10 cellular contexts compared by ENCODE assay signal in genomic region chr4:145804134-145804533, GRCh38.
DNase-seq lines count a peak whose midpoint lies in the region; ATAC-seq, FAIRE-seq and TF ChIP-seq lines count a peak whose summit lies in the region.
"Had no signal": no experiment of that assay in that cellular context is flagged by ENCODE, and none has a peak within 500 bp of the region (broad histone marks: within the 10 kb centered on the region; RNA-seq: fewer than 3 reads in every experiment).

No MANE protein-coding gene starts in this region.

- H3K9ac ChIP-seq in astrocyte (ENCODE audit: low read length) (no peak overlapping the region), skeletal muscle tissue (ENCODE audit: low read depth in 1 of 3, low read length in 3 of 3) (no peak overlapping the region)

- ATAC-seq in left cardiac atrium (peak; percentile 87 to 91), GM18498 (IDR thresholded peaks at IDR 0.05; ENCODE audit: unreplicated experiment) (no peak)
- ATAC-seq: naive thymus-derived CD8-positive, alpha-beta T cell had no signal

- DNase-seq in HFFc6 = peak; percentile 85
- peak; percentile 93 for DNase-seq in astrocyte (ENCODE audit: low read depth)
- DNase-seq in left cardiac atrium = peak; percentile 39
- DNase-seq in iPS-NIHi11 (ENCODE audit: low spot score) = no peak
- DNase-seq in activated naive CD8-positive, alpha-beta T cell treated with anti-CD3 and anti-CD28 coated beads for 36 hours = no peak
- DNase-seq in NCI-H526 treated with DMSO at 0.1 percent for 48 hours (lab: John Stamatoyannopoulos, UW) = no peak
- DNase-seq: naive thymus-derived CD8-positive, alpha-beta T cell had no signal

- H3K4me3 Mint-ChIP-seq in HFFc6 = peak overlapping the region; percentile 73
- H3K4me3 Mint-ChIP-seq in astrocyte (ENCODE audit: unreplicated experiment) = no peak overlapping the region
- no peak overlapping the region for H3K4me3 Mint-ChIP-seq in activated naive CD8-positive, alpha-beta T cell treated with anti-CD3 and anti-CD28 coated beads for 36 hours
- H3K4me3 Mint-ChIP-seq: naive thymus-derived CD8-positive, alpha-beta T cell had no signal

- H3K4me1 Mint-ChIP-seq in HFFc6 (ENCODE audit: low read depth) (peaks cover 73% of the 10 kb centered on the region), astrocyte (ENCODE audit: low read depth, unreplicated experiment) (peaks cover 47% of the 10 kb centered on the region)
- H3K4me1 Mint-ChIP-seq in activated naive CD8-positive, alpha-beta T cell treated with anti-CD3 and anti-CD28 coated beads for 36 hours = peaks cover 32% of the 10 kb centered on the region

- H3K4me2 ChIP-seq in astrocyte (ENCODE audit: low read length) = peak overlapping the region; percentile 6

- no peak for TF ChIP-seq CTCF in HFFc6 (IDR thresholded peaks at IDR 0.05)
- TF ChIP-seq CTCF in astrocyte (IDR thresholded peaks at IDR 0.05; ENCODE audit: insufficient read depth, low read depth, low read length) = no peak

- H3K9me3 ChIP-seq in astrocyte (ENCODE audit: insufficient read depth, low read depth, low read length) (no peaks in the 10 kb centered on the region), skeletal muscle tissue (ENCODE audit: control insufficient read depth in 3 of 3, low read length in 3 of 3) (no peaks in the 10 kb centered on the region)

- no peak overlapping the region for H2AFZ ChIP-seq in astrocyte (ENCODE audit: low read depth, low read length)

- H4K20me1 ChIP-seq in astrocyte (ENCODE audit: insufficient read depth, low read length) = no peaks in the 10 kb centered on the region

- no peaks in the 10 kb centered on the region; the same call in 1 of the 2 replicates for H3K27me3 Mint-ChIP-seq in HFFc6 (ENCODE audit: insufficient read depth)
- H3K27me3 Mint-ChIP-seq in astrocyte (ENCODE audit: low read depth, unreplicated experiment) = no peaks in the 10 kb centered on the region
- H3K27me3 Mint-ChIP-seq in activated naive CD8-positive, alpha-beta T cell treated with anti-CD3 and anti-CD28 coated beads for 36 hours = no peaks in the 10 kb centered on the region
- H3K27me3 Mint-ChIP-seq: naive thymus-derived CD8-positive, alpha-beta T cell had no signal

- H3K9me3 Mint-ChIP-seq in HFFc6 = 0 out of 2 replicates have a peak, but pooled peaks cover 2% of the 10 kb centered on the region
- peaks cover 4% of the 10 kb centered on the region for H3K9me3 Mint-ChIP-seq in astrocyte (ENCODE audit: unreplicated experiment)
- peaks cover 5% of the 10 kb centered on the region for H3K9me3 Mint-ChIP-seq in activated naive CD8-positive, alpha-beta T cell treated with anti-CD3 and anti-CD28 coated beads for 36 hours
- H3K9me3 Mint-ChIP-seq: naive thymus-derived CD8-positive, alpha-beta T cell had no signal

- H3K27ac ChIP-seq in astrocyte (ENCODE audit: low read depth, low read length) (peak overlapping the region; percentile 52), skeletal muscle tissue (ENCODE audit: low read depth, low read length) (peak overlapping the region; percentile 15)

- H3K4me3 ChIP-seq in astrocyte (ENCODE audit: insufficient read depth, low read depth, low read length) (no peak overlapping the region), skeletal muscle tissue (ENCODE audit: low read length in 3 of 3) (no peak overlapping the region)

- peak; percentile 66 for FAIRE-seq in astrocyte (lab: Jason Lieb, UNC)
- FAIRE-seq: colon had no signal

- H3K27me3 ChIP-seq in astrocyte (ENCODE audit: insufficient read depth, low read length) (no peaks in the 10 kb centered on the region), skeletal muscle tissue (ENCODE audit: control insufficient read depth in 3 of 3, insufficient read depth in 3 of 3, low read length in 3 of 3) (no peaks in the 10 kb centered on the region)

- H3K4me1 ChIP-seq in astrocyte (ENCODE audit: insufficient read depth, low read length) (peaks cover 39% of the 10 kb centered on the region), skeletal muscle tissue (ENCODE audit: control insufficient read depth in 3 of 3, insufficient read depth in 3 of 3, low read length in 3 of 3) (peaks cover 17 to 26% (median 19%) of the 10 kb centered on the region in 3 donors)

- H3K27ac Mint-ChIP-seq in HFFc6 (peak overlapping the region; percentile 73), astrocyte (ENCODE audit: unreplicated experiment) (peak overlapping the region; percentile 92)
- no peak overlapping the region for H3K27ac Mint-ChIP-seq in activated naive CD8-positive, alpha-beta T cell treated with anti-CD3 and anti-CD28 coated beads for 36 hours

- intact Hi-C loops in left cardiac atrium (cut with DNase I) = no loop called here

- H3K36me3 Mint-ChIP-seq in HFFc6 (ENCODE audit: low read depth) = peaks cover 13% of the 10 kb centered on the region
- peaks cover 2% of the 10 kb centered on the region for H3K36me3 Mint-ChIP-seq in astrocyte (ENCODE audit: low read depth, unreplicated experiment)
- H3K36me3 Mint-ChIP-seq in activated naive CD8-positive, alpha-beta T cell treated with anti-CD3 and anti-CD28 coated beads for 36 hours = peaks cover 42% of the 10 kb centered on the region

- no peaks in the 10 kb centered on the region for H3K79me2 ChIP-seq in astrocyte (ENCODE audit: insufficient read depth, low read length)

- H3K36me3 ChIP-seq in astrocyte (ENCODE audit: insufficient read depth, low read length) (no peaks in the 10 kb centered on the region), skeletal muscle tissue (ENCODE audit: control insufficient read depth in 3 of 3, insufficient read depth in 3 of 3, low read length in 3 of 3) (no peaks in the 10 kb centered on the region)

Comparison
In these comparisons a context has a peak if more than half of its experiments do, and no peak if none do; other contexts are left out.
1. DNase-seq: peak in HFFc6 (single experiment), astrocyte (single experiment) and left cardiac atrium (single experiment); none in iPS-NIHi11 (single experiment), activated naive CD8-positive, alpha-beta T cell treated with anti-CD3 and anti-CD28 coated beads for 36 hours (single experiment) and NCI-H526 treated with DMSO at 0.1 percent for 48 hours (single experiment).